1 cellular context compared by ENCODE assay signal in the genomic region with DNA sequence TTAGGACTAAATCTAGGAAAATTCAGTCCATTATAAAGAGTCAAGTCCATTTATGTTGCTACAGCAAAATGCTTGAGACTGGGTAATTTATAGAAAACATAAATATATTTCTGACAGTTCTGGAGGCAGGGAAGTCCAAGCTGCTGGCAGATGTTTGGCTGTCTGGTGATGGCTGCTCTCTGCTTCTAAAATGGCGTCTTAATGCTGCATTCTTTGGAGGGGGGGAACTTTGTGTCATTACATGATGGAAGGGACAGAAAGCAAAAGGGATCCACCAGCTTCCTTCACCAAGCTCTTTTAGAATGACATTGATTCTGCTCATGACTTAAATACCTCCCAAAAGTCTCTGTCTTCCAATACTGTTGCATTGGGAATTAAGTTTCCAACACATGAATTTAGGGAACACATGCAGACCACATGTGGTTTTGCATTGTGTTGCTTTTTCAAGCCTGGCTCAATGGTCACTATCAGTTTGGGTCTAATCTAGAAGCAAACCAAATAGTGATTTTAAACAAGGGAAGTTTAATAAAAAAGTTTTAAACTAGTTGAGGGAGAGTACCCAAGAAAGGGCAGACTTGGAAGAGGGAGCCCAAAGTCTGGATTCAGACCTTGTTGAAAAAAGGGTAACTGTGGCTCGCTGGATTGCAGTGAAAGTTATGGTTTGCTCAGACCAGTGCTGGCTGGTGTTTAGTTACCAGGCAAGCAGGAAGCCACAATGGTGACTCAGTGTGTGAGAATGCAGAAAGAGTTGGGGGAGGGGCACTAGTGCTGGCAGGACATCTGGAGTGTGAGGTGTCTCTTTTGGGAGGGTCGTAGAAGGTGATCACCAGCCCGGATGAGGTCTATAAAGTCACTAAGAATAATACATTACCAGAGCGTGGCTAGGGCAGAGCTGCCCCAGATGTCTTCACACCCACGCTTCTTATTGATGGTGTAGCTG.
TF ChIP-seq lines count a peak whose summit lies in the region.

No MANE protein-coding gene starts in this region.

TF ChIP-seq in GM23338, 12 proteins besides CTCF, POLR2A, EP300 and RAD21 (continued from another document):
- TF ChIP-seq, protein P1, sequence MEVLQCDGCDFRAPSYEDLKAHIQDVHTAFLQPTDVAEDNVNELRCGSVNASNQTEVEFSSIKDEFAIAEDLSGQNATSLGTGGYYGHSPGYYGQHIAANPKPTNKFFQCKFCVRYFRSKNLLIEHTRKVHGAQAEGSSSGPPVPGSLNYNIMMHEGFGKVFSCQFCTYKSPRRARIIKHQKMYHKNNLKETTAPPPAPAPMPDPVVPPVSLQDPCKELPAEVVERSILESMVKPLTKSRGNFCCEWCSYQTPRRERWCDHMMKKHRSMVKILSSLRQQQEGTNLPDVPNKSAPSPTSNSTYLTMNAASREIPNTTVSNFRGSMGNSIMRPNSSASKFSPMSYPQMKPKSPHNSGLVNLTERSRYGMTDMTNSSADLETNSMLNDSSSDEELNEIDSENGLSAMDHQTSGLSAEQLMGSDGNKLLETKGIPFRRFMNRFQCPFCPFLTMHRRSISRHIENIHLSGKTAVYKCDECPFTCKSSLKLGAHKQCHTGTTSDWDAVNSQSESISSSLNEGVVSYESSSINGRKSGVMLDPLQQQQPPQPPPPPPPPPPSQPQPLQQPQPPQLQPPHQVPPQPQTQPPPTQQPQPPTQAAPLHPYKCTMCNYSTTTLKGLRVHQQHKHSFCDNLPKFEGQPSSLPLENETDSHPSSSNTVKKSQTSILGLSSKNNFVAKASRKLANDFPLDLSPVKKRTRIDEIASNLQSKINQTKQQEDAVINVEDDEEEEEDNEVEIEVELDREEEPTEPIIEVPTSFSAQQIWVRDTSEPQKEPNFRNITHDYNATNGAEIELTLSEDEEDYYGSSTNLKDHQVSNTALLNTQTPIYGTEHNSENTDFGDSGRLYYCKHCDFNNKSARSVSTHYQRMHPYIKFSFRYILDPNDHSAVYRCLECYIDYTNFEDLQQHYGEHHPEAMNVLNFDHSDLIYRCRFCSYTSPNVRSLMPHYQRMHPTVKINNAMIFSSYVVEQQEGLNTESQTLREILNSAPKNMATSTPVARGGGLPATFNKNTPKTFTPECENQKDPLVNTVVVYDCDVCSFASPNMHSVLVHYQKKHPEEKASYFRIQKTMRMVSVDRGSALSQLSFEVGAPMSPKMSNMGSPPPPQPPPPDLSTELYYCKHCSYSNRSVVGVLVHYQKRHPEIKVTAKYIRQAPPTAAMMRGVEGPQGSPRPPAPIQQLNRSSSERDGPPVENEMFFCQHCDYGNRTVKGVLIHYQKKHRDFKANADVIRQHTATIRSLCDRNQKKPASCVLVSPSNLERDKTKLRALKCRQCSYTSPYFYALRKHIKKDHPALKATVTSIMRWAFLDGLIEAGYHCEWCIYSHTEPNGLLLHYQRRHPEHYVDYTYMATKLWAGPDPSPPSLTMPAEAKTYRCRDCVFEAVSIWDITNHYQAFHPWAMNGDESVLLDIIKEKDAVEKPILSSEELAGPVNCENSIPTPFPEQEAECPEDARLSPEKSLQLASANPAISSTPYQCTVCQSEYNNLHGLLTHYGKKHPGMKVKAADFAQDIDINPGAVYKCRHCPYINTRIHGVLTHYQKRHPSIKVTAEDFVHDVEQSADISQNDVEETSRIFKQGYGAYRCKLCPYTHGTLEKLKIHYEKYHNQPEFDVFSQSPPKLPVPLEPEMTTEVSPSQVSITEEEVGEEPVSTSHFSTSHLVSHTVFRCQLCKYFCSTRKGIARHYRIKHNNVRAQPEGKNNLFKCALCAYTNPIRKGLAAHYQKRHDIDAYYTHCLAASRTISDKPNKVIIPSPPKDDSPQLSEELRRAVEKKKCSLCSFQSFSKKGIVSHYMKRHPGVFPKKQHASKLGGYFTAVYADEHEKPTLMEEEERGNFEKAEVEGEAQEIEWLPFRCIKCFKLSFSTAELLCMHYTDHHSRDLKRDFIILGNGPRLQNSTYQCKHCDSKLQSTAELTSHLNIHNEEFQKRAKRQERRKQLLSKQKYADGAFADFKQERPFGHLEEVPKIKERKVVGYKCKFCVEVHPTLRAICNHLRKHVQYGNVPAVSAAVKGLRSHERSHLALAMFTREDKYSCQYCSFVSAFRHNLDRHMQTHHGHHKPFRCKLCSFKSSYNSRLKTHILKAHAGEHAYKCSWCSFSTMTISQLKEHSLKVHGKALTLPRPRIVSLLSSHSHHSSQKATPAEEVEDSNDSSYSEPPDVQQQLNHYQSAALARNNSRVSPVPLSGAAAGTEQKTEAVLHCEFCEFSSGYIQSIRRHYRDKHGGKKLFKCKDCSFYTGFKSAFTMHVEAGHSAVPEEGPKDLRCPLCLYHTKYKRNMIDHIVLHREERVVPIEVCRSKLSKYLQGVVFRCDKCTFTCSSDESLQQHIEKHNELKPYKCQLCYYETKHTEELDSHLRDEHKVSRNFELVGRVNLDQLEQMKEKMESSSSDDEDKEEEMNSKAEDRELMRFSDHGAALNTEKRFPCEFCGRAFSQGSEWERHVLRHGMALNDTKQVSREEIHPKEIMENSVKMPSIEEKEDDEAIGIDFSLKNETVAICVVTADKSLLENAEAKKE (CRISPR knock-in tag; IDR thresholded peaks at IDR 0.05), result 0 out of 2 replicates have a peak, but pooled peaks have one; percentile 31
- TF ChIP-seq JUNB (IDR thresholded peaks at IDR 0.05; ENCODE audit: unreplicated experiment) (no peak), CREB1 (CRISPR knock-in tag; IDR thresholded peaks at IDR 0.05; ENCODE audit: low read depth) (0 out of 2 replicates have a peak, but pooled peaks have one; percentile 14), ZNF114 (CRISPR knock-in tag; IDR thresholded peaks at IDR 0.05) (no peak; the same call in 1 of the 2 replicates)
